Comparison of ENCODE assay signal across 8 cellular contexts in genomic region chr19:1098177-1099051, GRCh38. TPM values are rescaled to one million over a fixed set of nuclear protein-coding genes. Genes with fewer than 3 reads are reported as not detected.
DNase-seq lines count a peak whose midpoint lies in the region; ATAC-seq and TF ChIP-seq lines count a peak whose summit lies in the region.

No MANE protein-coding gene starts in this region.

- H3K27ac ChIP-seq in CD8-positive, alpha-beta memory T cell (ENCODE audit: low read depth, low read length), result no peak overlapping the region
- no peak overlapping the region for H3K27ac ChIP-seq in Karpas-422 (ENCODE audit: low read length)

- ATAC-seq in effector memory CD8-positive, alpha-beta T cell (replicated peaks), result no peak
- peak; percentile 2 for ATAC-seq in omental fat pad (ENCODE audit: low FRiP score)

- H3K36me3 ChIP-seq in CD8-positive, alpha-beta memory T cell (ENCODE audit: insufficient read depth, low read length), result no peaks in the 10 kb centered on the region
- H3K36me3 ChIP-seq in Karpas-422 (ENCODE audit: insufficient read depth, low read length), result no peaks in the 10 kb centered on the region; the same call in 1 of the 2 replicates

- H3K9me2 ChIP-seq in Karpas-422 (replicated peaks; ENCODE audit: insufficient read depth, low read length), result no peaks in the 10 kb centered on the region

- no peaks in the 10 kb centered on the region for H3K9me3 Mint-ChIP-seq in CD8-positive, alpha-beta memory T cell
- no peaks in the 10 kb centered on the region for H3K9me3 Mint-ChIP-seq in effector memory CD8-positive, alpha-beta T cell

- H3K9ac ChIP-seq in Karpas-422 (ENCODE audit: low read length), result no peak overlapping the region

- DNase-seq in CD8-positive, alpha-beta memory T cell, result no peak
- DNase-seq in NCI-H1436 treated with DMSO at 0.1 percent for 48 hours (lab: John Stamatoyannopoulos, UW) (peak; percentile 22), omental fat pad (ENCODE audit: low spot score) (no peak), NCI-H2227 (lab: John Stamatoyannopoulos, UW; ENCODE audit: unreplicated experiment) (no peak), GM19240 (ENCODE audit: insufficient read length, low spot score) (no peak), Karpas-422 (no peak), SIG-M5 (lab: John Stamatoyannopoulos, UW) (no peak)
- DNase-seq in effector memory CD8-positive, alpha-beta T cell, result no peak

- H2AFZ ChIP-seq in Karpas-422 (ENCODE audit: low read length), result no peak overlapping the region

- no peak for TF ChIP-seq CTCF in omental fat pad (IDR thresholded peaks at IDR 0.05)

- H3K27me3 Mint-ChIP-seq in CD8-positive, alpha-beta memory T cell, result peaks cover 0 to 2% of the 10 kb centered on the region in 2 donors
- H3K27me3 Mint-ChIP-seq in effector memory CD8-positive, alpha-beta T cell, result no peaks in the 10 kb centered on the region

- peak overlapping the region in 5 of 8 donors; percentile 56 to 87 (median 74) for H3K27ac Mint-ChIP-seq in CD8-positive, alpha-beta memory T cell
- peak overlapping the region; percentile 26 to 33 for H3K27ac Mint-ChIP-seq in effector memory CD8-positive, alpha-beta T cell

- CTCF ChIA-PET in CD8-positive, alpha-beta memory T cell (lab: Charles Lee), result interaction anchor here (1.0 kb wide), 1 partner anchor 15 kb away, joined by 3 read pairs; no protein-coding TSS in a partner anchor

- H3K4me1 ChIP-seq in CD8-positive, alpha-beta memory T cell (ENCODE audit: insufficient read depth, low read length), result peaks cover 64% of the 10 kb centered on the region
- peaks cover 27% of the 10 kb centered on the region for H3K4me1 ChIP-seq in Karpas-422 (ENCODE audit: low read length)

- H3K36me3 Mint-ChIP-seq in CD8-positive, alpha-beta memory T cell, result peaks cover 0 to 11% (median 0%) of the 10 kb centered on the region in 3 donors
- peaks cover 27% of the 10 kb centered on the region for H3K36me3 Mint-ChIP-seq in effector memory CD8-positive, alpha-beta T cell (ENCODE audit: insufficient read depth)

- no peak overlapping the region for H3K4me2 ChIP-seq in Karpas-422 (ENCODE audit: low read depth, low read length, poor library complexity, severe bottlenecking)

- H3K4me1 Mint-ChIP-seq in CD8-positive, alpha-beta memory T cell, result peaks cover 41 to 62% (median 42%) of the 10 kb centered on the region in 3 donors
- H3K4me1 Mint-ChIP-seq in effector memory CD8-positive, alpha-beta T cell (ENCODE audit: low read depth in 2 of 2), result peaks cover 26 to 43% of the 10 kb centered on the region in 2 donors

- POLR2A ChIA-PET in CD8-positive, alpha-beta memory T cell (lab: Charles Lee), result interaction anchor here (0.7 kb wide), 1 partner anchor 55 kb away, joined by 6 read pairs; no protein-coding TSS in a partner anchor

- H3K27me3 ChIP-seq in CD8-positive, alpha-beta memory T cell (ENCODE audit: insufficient read depth, low read length, poor library complexity, severe bottlenecking), result no peaks in the 10 kb centered on the region
- no peaks in the 10 kb centered on the region for H3K27me3 ChIP-seq in Karpas-422 (ENCODE audit: low read length)

- peaks cover 17% of the 10 kb centered on the region for H4K20me1 ChIP-seq in Karpas-422 (ENCODE audit: insufficient read depth, low read depth, low read length)

- H3K4me3 Mint-ChIP-seq in CD8-positive, alpha-beta memory T cell, result peak overlapping the region in 2 of 7 donors; percentile 12 to 36
- H3K4me3 Mint-ChIP-seq in effector memory CD8-positive, alpha-beta T cell, result no peak overlapping the region

- no peaks in the 10 kb centered on the region for H3K9me3 ChIP-seq in CD8-positive, alpha-beta memory T cell (ENCODE audit: low read length)
- no peaks in the 10 kb centered on the region for H3K9me3 ChIP-seq in Karpas-422 (ENCODE audit: low read length)

- H3K4me3 ChIP-seq in CD8-positive, alpha-beta memory T cell (ENCODE audit: low read length), result no peak overlapping the region
- no peak overlapping the region for H3K4me3 ChIP-seq in Karpas-422 (ENCODE audit: low read length)

- H3K79me2 ChIP-seq in Karpas-422 (ENCODE audit: low read length), result peaks cover 18% of the 10 kb centered on the region

RNA-seq across cellular contexts. Expression of gene POLR2E, which starts 3.2 kb away (rescaled TPM):
- total RNA-seq in CD8-positive, alpha-beta memory T cell, result 100 to 1,000 TPM; 270 to 278 TPM
- polyA plus RNA-seq in CD8-positive, alpha-beta memory T cell, result 249 TPM
- 100 to 1,000 TPM; 151 to 216 (median 188) TPM for total RNA-seq in omental fat pad
- total RNA-seq in Karpas-422 (2014; rRNA removed; shearing (Covaris generic); ENCODE audit: low replicate concordance), result 117 and 222 TPM in 2 replicates

RNA-seq across cellular contexts. Expression of gene GPX4, which starts 5.4 kb away (rescaled TPM):
- total RNA-seq in CD8-positive, alpha-beta memory T cell, result 100 to 1,000 TPM; 222 TPM
- polyA plus RNA-seq in CD8-positive, alpha-beta memory T cell, result 373 TPM
- total RNA-seq in omental fat pad, result 1,000 to 10,000 TPM in 1 of 4 donors, 100 to 1,000 TPM in 3; 429 to 1,640 (median 892) TPM
- total RNA-seq in Karpas-422 (2014; rRNA removed; shearing (Covaris generic); ENCODE audit: low replicate concordance), result 286 and 423 TPM in 2 replicates

RNA-seq across cellular contexts. Expression of gene ARHGAP45, which starts 31.4 kb away (rescaled TPM):
- total RNA-seq in CD8-positive, alpha-beta memory T cell, result 100 to 1,000 TPM; 212 to 220 TPM
- polyA plus RNA-seq in CD8-positive, alpha-beta memory T cell, result 478 TPM
- total RNA-seq in omental fat pad, result 10 to 100 TPM; 21.4 to 97.6 (median 36.3) TPM
- total RNA-seq in Karpas-422 (2014; rRNA removed; shearing (Covaris generic); ENCODE audit: low replicate concordance), result 31.5 and 114 TPM in 2 replicates

RNA-seq across cellular contexts. Expression of gene ABCA7, which starts 58.5 kb away (rescaled TPM):
- total RNA-seq in CD8-positive, alpha-beta memory T cell, result 10 to 100 TPM; 33.8 to 39.5 TPM
- 14.1 TPM for polyA plus RNA-seq in CD8-positive, alpha-beta memory T cell
- 10 to 100 TPM; 10.3 to 29.8 (median 15.9) TPM for total RNA-seq in omental fat pad
- total RNA-seq in Karpas-422 (2014; rRNA removed; shearing (Covaris generic); ENCODE audit: low replicate concordance), result 23.8 and 31.7 TPM in 2 replicates
